In the genomic region with DNA sequence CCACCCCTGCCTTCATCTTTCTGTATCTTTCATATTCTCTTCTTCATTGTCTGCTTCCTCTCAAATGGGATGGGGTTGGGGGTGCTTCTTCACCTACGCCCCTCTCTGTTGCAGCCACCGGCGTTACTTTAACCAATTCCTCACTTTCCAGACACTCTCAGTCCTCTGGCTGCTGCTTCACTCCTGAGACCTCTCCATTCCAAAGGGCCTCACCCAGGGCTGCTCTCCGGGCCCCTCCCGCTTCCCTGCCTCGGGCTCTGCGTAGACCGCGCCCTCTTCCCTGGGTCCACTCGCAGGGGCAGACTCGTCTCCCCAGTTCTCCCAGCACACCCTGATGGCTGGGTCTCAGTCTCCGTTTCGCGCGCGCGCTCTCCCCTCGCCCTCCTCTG, we compare ENCODE assay signal across 1 cellular context.
TF ChIP-seq lines count a peak whose summit lies in the region.

No MANE protein-coding gene starts in this region.

TF ChIP-seq in H1, 55 proteins besides CTCF, POLR2A, EP300 and RAD21:
- TF ChIP-seq PHF8 (conservative IDR thresholded peaks at IDR 0.05; ENCODE audit: low read depth, low read length) (peak; percentile 13; the same call in 1 of the 2 replicates), SP1 (IDR thresholded peaks at IDR 0.05; ENCODE audit: low read depth, low read length) (0 out of 2 replicates have a peak, but pooled peaks have one; percentile 0), CTBP2 (IDR thresholded peaks at IDR 0.05; ENCODE audit: borderline replicate concordance, insufficient read depth, insufficient read length, low read length) (no peak), EZH2 (IDR thresholded peaks at IDR 0.05; ENCODE audit: low read depth, low read length, severe bottlenecking) (no peak), RNF2 (IDR thresholded peaks at IDR 0.05; ENCODE audit: borderline replicate concordance, low read depth, low read length, missing control alignments, poor library complexity, severe bottlenecking) (no peak), USF2 (IDR thresholded peaks at IDR 0.05; ENCODE audit: low read length) (no peak), KDM4A (IDR thresholded peaks at IDR 0.05; ENCODE audit: low read depth, low read length, severe bottlenecking) (peak; percentile 19), BCL11A (IDR thresholded peaks at IDR 0.05; ENCODE audit: low read depth in 2 of 2, low read length in 2 of 2) (no peak), RBBP5 (IDR thresholded peaks at IDR 0.05; ENCODE audit: borderline replicate concordance, low read depth, low read length) (0 out of 2 replicates have a peak, but pooled peaks have one; percentile 24), TEAD4 (IDR thresholded peaks at IDR 0.05; ENCODE audit: low read depth, low read length) (no peak; the same call in 1 of the 2 replicates)
